1 cellular context compared by ENCODE assay signal in the genomic region with DNA sequence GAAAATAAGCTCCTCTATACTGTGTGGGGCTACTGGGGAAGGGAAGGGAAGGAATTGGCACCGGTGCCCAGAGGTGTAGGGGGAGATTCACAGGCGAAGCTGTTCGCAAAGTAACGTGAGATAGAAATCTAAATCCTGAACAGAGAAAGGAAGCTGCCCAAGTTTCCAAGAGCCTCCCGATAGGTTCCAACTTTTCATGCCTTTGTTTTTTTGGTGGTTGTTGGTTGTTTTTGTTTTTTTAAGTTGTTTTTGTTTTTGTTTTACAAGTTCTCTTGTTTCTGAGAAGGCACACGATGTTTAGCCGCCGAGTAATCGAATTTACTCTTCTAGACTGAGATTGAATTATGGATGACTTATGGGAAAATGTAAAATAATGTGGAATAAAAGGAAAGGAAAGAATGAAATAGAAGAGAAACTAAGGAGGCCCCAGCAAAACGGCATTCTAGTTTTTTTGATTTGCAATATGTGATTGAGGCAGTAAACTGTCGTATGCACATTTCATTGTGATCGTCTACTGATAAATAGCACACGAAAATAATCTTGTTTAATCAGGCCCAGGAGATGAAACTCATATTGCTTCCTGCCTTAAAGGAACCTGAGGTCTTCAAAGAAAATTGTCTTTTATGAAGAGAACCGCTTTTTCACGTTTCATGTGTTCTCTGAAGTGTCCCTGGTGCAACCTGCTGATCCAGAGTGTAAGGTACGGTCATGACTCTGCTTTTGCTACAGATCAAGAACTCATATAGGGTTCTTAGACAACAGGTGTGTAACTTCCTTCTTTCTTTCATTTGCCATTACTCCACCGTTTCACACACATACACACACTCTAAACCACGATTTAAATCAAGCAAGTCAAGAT.
TF ChIP-seq lines count a peak whose summit lies in the region.

No MANE protein-coding gene starts in this region.

TF ChIP-seq in SK-N-SH treated with all-trans-retinoic acid at 6 μM for 48 hours, 23 proteins besides CTCF, POLR2A, EP300 and RAD21 (continued from another document):
- TF ChIP-seq POU6F1 (CRISPR knock-in tag; IDR thresholded peaks at IDR 0.05; ENCODE audit: borderline replicate concordance, low read depth) (no peak), ISL1 (CRISPR knock-in tag; IDR thresholded peaks at IDR 0.05) (no peak), ZFP30 (CRISPR knock-in tag; IDR thresholded peaks at IDR 0.05) (no peak), OSR1 (CRISPR knock-in tag; IDR thresholded peaks at IDR 0.05) (no peak)
- TF ChIP-seq, protein P1, sequence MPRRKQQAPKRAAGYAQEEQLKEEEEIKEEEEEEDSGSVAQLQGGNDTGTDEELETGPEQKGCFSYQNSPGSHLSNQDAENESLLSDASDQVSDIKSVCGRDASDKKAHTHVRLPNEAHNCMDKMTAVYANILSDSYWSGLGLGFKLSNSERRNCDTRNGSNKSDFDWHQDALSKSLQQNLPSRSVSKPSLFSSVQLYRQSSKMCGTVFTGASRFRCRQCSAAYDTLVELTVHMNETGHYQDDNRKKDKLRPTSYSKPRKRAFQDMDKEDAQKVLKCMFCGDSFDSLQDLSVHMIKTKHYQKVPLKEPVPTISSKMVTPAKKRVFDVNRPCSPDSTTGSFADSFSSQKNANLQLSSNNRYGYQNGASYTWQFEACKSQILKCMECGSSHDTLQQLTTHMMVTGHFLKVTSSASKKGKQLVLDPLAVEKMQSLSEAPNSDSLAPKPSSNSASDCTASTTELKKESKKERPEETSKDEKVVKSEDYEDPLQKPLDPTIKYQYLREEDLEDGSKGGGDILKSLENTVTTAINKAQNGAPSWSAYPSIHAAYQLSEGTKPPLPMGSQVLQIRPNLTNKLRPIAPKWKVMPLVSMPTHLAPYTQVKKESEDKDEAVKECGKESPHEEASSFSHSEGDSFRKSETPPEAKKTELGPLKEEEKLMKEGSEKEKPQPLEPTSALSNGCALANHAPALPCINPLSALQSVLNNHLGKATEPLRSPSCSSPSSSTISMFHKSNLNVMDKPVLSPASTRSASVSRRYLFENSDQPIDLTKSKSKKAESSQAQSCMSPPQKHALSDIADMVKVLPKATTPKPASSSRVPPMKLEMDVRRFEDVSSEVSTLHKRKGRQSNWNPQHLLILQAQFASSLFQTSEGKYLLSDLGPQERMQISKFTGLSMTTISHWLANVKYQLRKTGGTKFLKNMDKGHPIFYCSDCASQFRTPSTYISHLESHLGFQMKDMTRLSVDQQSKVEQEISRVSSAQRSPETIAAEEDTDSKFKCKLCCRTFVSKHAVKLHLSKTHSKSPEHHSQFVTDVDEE (CRISPR knock-in tag; IDR thresholded peaks at IDR 0.05), result no peak
